Comparison of ENCODE assay signal across 15 cellular contexts in the genomic region with DNA sequence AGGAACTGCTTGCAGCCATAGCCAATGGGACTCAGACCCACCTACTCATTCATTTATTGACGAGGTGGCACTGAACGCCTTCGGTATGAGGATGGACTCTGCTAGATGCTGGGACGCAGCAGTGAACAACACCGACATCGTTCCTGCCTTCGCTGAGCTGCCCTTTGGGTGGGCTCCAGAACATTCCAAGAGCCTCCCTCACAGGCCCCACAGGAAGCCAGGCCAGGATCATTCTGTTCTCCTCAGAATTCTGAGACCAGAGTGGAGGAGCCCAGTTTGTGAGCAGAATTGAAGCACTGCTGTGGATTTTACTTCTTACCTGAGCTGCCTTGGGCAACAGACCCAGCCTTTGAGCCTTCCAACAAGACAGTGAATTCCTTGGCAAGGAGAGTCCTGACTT.
DNase-seq lines count a peak whose midpoint lies in the region; ATAC-seq, FAIRE-seq and TF ChIP-seq lines count a peak whose summit lies in the region.
"Had no signal": no experiment of that assay in that cellular context is flagged by ENCODE, and none has a peak within 500 bp of the region (broad histone marks: within the 10 kb centered on the region; RNA-seq: fewer than 3 reads in every experiment).

No MANE protein-coding gene starts in this region.

- H3K9ac ChIP-seq in astrocyte (ENCODE audit: low read length) = no peak overlapping the region

- TF ChIP-seq CTCF in astrocyte (IDR thresholded peaks at IDR 0.05; ENCODE audit: insufficient read depth, low read depth, low read length) (no peak), fibroblast of the aortic adventitia (IDR thresholded peaks at IDR 0.05; ENCODE audit: insufficient read depth, low read length) (no peak), vagina (IDR thresholded peaks at IDR 0.05) (no peak)

- DNase-seq in astrocyte (ENCODE audit: low read depth) (peak; percentile 22), fibroblast of the aortic adventitia (ENCODE audit: low read depth) (peak; percentile 55), posterior vena cava (ENCODE audit: low spot score) (peak; percentile 84), vagina (ENCODE audit: extremely low spot score in 2 of 2) (peak in 1 of 2 donors; percentile 92), SKM-1 (lab: John Stamatoyannopoulos, UW; ENCODE audit: unreplicated experiment) (no peak)
- DNase-seq in central memory CD4-positive, alpha-beta T cell = no peak
- DNase-seq: CD4-positive, CD25-positive, alpha-beta regulatory T cell; cortex of kidney; NCI-H1105 treated with DMSO at 0.1 percent for 48 hours; pancreas; WERI-Rb-1 had no signal

- intact Hi-C loops in posterior vena cava (cut with DNase I) = no loop called here
- intact Hi-C loops in vagina (cut with DNase I) = no loop called here

- H3K36me3 ChIP-seq in astrocyte (ENCODE audit: insufficient read depth, low read length) = no peaks in the 10 kb centered on the region
- no peaks in the 10 kb centered on the region for H3K36me3 ChIP-seq in vagina
- H3K36me3 ChIP-seq: pancreas had no signal

- H3K36me3 Mint-ChIP-seq in astrocyte (ENCODE audit: low read depth, unreplicated experiment) = peaks cover 2% of the 10 kb centered on the region
- H3K36me3 Mint-ChIP-seq: activated naive CD4-positive, alpha-beta T cell treated with anti-CD3 and anti-CD28 coated beads, Interleukin-2, amount 50 U/mL, for 24 hours had no signal

- no peaks in the 10 kb centered on the region for H3K79me2 ChIP-seq in astrocyte (ENCODE audit: insufficient read depth, low read length)

- no peak overlapping the region for H3K27ac Mint-ChIP-seq in astrocyte (ENCODE audit: unreplicated experiment)
- H3K27ac Mint-ChIP-seq: activated naive CD4-positive, alpha-beta T cell treated with anti-CD3 and anti-CD28 coated beads, Interleukin-2, amount 50 U/mL, for 24 hours; memory B cell had no signal

- peak overlapping the region; percentile 4 for H3K4me2 ChIP-seq in astrocyte (ENCODE audit: low read length)

- FAIRE-seq in astrocyte (lab: Jason Lieb, UNC) = no peak
- FAIRE-seq: GM12892, pancreas had no signal

- H3K9me3 Mint-ChIP-seq in astrocyte (ENCODE audit: unreplicated experiment) = peaks cover 9% of the 10 kb centered on the region
- H3K9me3 Mint-ChIP-seq: activated naive CD4-positive, alpha-beta T cell treated with anti-CD3 and anti-CD28 coated beads, Interleukin-2, amount 50 U/mL, for 24 hours had no signal

- ATAC-seq in GM18867 (IDR thresholded peaks at IDR 0.05; ENCODE audit: unreplicated experiment) = no peak

- H3K4me1 ChIP-seq in astrocyte (ENCODE audit: insufficient read depth, low read length) = peaks cover 9% of the 10 kb centered on the region
- H3K4me1 ChIP-seq in vagina = peaks cover 20% of the 10 kb centered on the region
- H3K4me1 ChIP-seq: pancreas had no signal

- H3K9me3 ChIP-seq in astrocyte (ENCODE audit: insufficient read depth, low read depth, low read length) (peaks cover 3% of the 10 kb centered on the region), vagina (no peaks in the 10 kb centered on the region)
- H3K9me3 ChIP-seq: pancreas had no signal

- H3K27ac ChIP-seq in astrocyte (ENCODE audit: low read depth, low read length) (no peak overlapping the region), vagina (peak overlapping the region; percentile 69)
- H3K27ac ChIP-seq: pancreas, WERI-Rb-1 had no signal

- no peak overlapping the region for H3K4me3 Mint-ChIP-seq in astrocyte (ENCODE audit: unreplicated experiment)
- H3K4me3 Mint-ChIP-seq: activated naive CD4-positive, alpha-beta T cell treated with anti-CD3 and anti-CD28 coated beads, Interleukin-2, amount 50 U/mL, for 24 hours; CD4-positive, CD25-positive, alpha-beta regulatory T cell; memory B cell had no signal

- H3K27me3 Mint-ChIP-seq in astrocyte (ENCODE audit: low read depth, unreplicated experiment) = peaks cover 21% of the 10 kb centered on the region

- no peaks in the 10 kb centered on the region for H3K27me3 ChIP-seq in astrocyte (ENCODE audit: insufficient read depth, low read length)
- H3K27me3 ChIP-seq in vagina = no peaks in the 10 kb centered on the region
- H3K27me3 ChIP-seq: pancreas had no signal

- peaks cover 5% of the 10 kb centered on the region for H3K4me1 Mint-ChIP-seq in astrocyte (ENCODE audit: low read depth, unreplicated experiment)
- H3K4me1 Mint-ChIP-seq: activated naive CD4-positive, alpha-beta T cell treated with anti-CD3 and anti-CD28 coated beads, Interleukin-2, amount 50 U/mL, for 24 hours; CD4-positive, CD25-positive, alpha-beta regulatory T cell; memory B cell had no signal

- H3K4me3 ChIP-seq in astrocyte (ENCODE audit: insufficient read depth, low read depth, low read length) = no peak overlapping the region
- no peak overlapping the region for H3K4me3 ChIP-seq in fibroblast of the aortic adventitia (ENCODE audit: low read depth, low read length)
- H3K4me3 ChIP-seq in vagina = no peak overlapping the region
- H3K4me3 ChIP-seq: pancreas had no signal

- TF ChIP-seq POLR2A in vagina (IDR thresholded peaks at IDR 0.05) = no peak

- no peaks in the 10 kb centered on the region for H4K20me1 ChIP-seq in astrocyte (ENCODE audit: insufficient read depth, low read length)

- H2AFZ ChIP-seq in astrocyte (ENCODE audit: low read depth, low read length) = no peak overlapping the region

Comparison
In these comparisons a context has a peak if more than half of its experiments do, and no peak if none do; other contexts are left out.
1. DNase-seq: peak in astrocyte (single experiment), fibroblast of the aortic adventitia (single experiment) and posterior vena cava (single experiment); none in SKM-1 (single experiment) and central memory CD4-positive, alpha-beta T cell (single experiment).